In the genomic region with DNA sequence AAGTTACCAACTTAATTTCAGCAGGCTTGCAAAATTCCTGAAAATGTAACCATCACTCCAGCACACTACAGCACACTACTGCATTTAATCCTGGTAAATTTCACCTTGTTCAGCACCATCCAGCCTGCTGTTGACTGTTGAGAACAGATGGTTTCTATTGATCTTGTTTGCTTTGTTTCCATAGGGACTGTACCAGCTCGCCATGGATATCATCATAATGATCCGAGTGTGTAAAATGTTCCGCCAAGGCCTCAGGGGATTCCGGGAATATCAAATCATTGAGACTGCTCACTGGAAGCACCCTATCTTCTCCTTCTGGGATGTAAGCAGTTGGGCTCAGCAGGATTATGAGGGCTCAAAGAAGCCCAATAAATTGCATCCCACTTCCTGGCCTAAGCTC, we compare ENCODE assay signal across 20 cellular contexts. TPM values are rescaled to one million over a fixed set of nuclear protein-coding genes. Genes with fewer than 3 reads are reported as not detected.
A peak's percentile ranks its signal among the peaks of the same experiment; 100 is the strongest.
DNase-seq lines count a peak whose midpoint lies in the region; ATAC-seq and TF ChIP-seq lines count a peak whose summit lies in the region.
"Had no signal": no experiment of that assay in that cellular context is flagged by ENCODE, and none has a peak within 500 bp of the region (broad histone marks: within the 10 kb centered on the region; RNA-seq: fewer than 3 reads in every experiment).

No MANE protein-coding gene starts in this region.

- no peaks in the 10 kb centered on the region; the same call in 1 of the 2 replicates for H3K36me3 Mint-ChIP-seq in HFFc6 (ENCODE audit: low read depth)
- no peaks in the 10 kb centered on the region for H3K36me3 Mint-ChIP-seq in endothelial cell (ENCODE audit: low read depth, unreplicated experiment)
- H3K36me3 Mint-ChIP-seq: CD4-positive, alpha-beta memory T cell; naive B cell had no signal

- TF ChIP-seq CTCF in HFFc6 (IDR thresholded peaks at IDR 0.05) = no peak
- no peak for TF ChIP-seq CTCF in endothelial cell (IDR thresholded peaks at IDR 0.05; ENCODE audit: unreplicated experiment)

- H3K4me3 Mint-ChIP-seq in HFFc6 = no peak overlapping the region
- no peak overlapping the region for H3K4me3 Mint-ChIP-seq in endothelial cell (ENCODE audit: unreplicated experiment)
- H3K4me3 Mint-ChIP-seq: CD4-positive, alpha-beta memory T cell; naive B cell; stimulated activated naive CD8-positive, alpha-beta T cell treated with anti-CD3 and anti-CD28 coated beads, Interleukin-15, Interleukin-2, amounts not matched to agents 100 ng/mL and 50 ng/mL, for 24 hours had no signal

- peaks cover 10% of the 10 kb centered on the region; the same call in 1 of the 2 replicates for H3K4me1 Mint-ChIP-seq in HFFc6 (ENCODE audit: low read depth)
- H3K4me1 Mint-ChIP-seq in endothelial cell (ENCODE audit: unreplicated experiment) = peaks cover 11% of the 10 kb centered on the region
- H3K4me1 Mint-ChIP-seq: CD4-positive, alpha-beta memory T cell; naive B cell had no signal

- no peak for ATAC-seq in GM19328 (IDR thresholded peaks at IDR 0.05; ENCODE audit: unreplicated experiment)
- ATAC-seq: esophagus mucosa, GM12878, sciatic nerve had no signal

- H3K27ac Mint-ChIP-seq in HFFc6 = no peak overlapping the region
- no peak overlapping the region for H3K27ac Mint-ChIP-seq in endothelial cell (ENCODE audit: unreplicated experiment)
- H3K27ac Mint-ChIP-seq: CD4-positive, alpha-beta memory T cell; naive B cell; stimulated activated naive CD8-positive, alpha-beta T cell treated with anti-CD3 and anti-CD28 coated beads, Interleukin-15, Interleukin-2, amounts not matched to agents 100 ng/mL and 50 ng/mL, for 24 hours had no signal

- no peaks in the 10 kb centered on the region for H3K9me3 Mint-ChIP-seq in HFFc6
- no peaks in the 10 kb centered on the region for H3K9me3 Mint-ChIP-seq in endothelial cell (ENCODE audit: unreplicated experiment)
- H3K9me3 Mint-ChIP-seq: naive B cell; stimulated activated naive CD8-positive, alpha-beta T cell treated with anti-CD3 and anti-CD28 coated beads, Interleukin-15, Interleukin-2, amounts not matched to agents 100 ng/mL and 50 ng/mL, for 24 hours had no signal

- H3K27me3 Mint-ChIP-seq in HFFc6 (ENCODE audit: insufficient read depth) = peaks cover 19% of the 10 kb centered on the region
- H3K27me3 Mint-ChIP-seq in endothelial cell (ENCODE audit: unreplicated experiment) = no peaks in the 10 kb centered on the region

- DNase-seq in Ammon's horn (ENCODE audit: low spot score) (peak; percentile 33), HFFc6 (peak; percentile 27), NCI-H69 (lab: John Stamatoyannopoulos, UW) (peak; percentile 97), fibroblast of peridontal ligament (ENCODE audit: extremely low read depth) (peak; percentile 85), H4 (ENCODE audit: low spot score) (no peak), COR-L47 (lab: John Stamatoyannopoulos, UW) (no peak), endothelial cell (ENCODE audit: low spot score) (no peak)
- DNase-seq: activated CD4-positive, alpha-beta T cell treated with anti-CD3 and anti-CD28 coated beads, Interleukin-2, amount 50 U/mL, for 1 hour; activated gamma-delta T cell; amniotic stem cell; CD4-positive, alpha-beta memory T cell; central memory CD4-positive, alpha-beta T cell; GDM1; naive B cell; NCI-H1436 had no signal

RNA-seq across cellular contexts. Expression of gene CNBD2, which starts 4.1 kb away (rescaled TPM):
- total RNA-seq in HFFc6 (2021; fragmentation: NEBNext Ultra II Directional; extraction: Animal tissue kit (Norgen Biotek cat#: 25700)) = 1 to 10 TPM; 1.4 to 2.9 (median 2.3) TPM
- 5.2 TPM in 1 of 2 replicates, not detected in the other for total RNA-seq in H4 (2014; rRNA removed; shearing (Covaris generic))
- total RNA-seq in endothelial cell (ENCODE audit: unreplicated experiment) = 8.8 TPM

RNA-seq across cellular contexts. Expression of gene SCAND1, which starts 18.1 kb away (rescaled TPM):
- total RNA-seq in HFFc6 (2021; fragmentation: NEBNext Ultra II Directional; extraction: Animal tissue kit (Norgen Biotek cat#: 25700)) = 10 to 100 TPM; 76.7 to 97.0 (median 82.8) TPM
- total RNA-seq in H4 (2014; rRNA removed; shearing (Covaris generic)) = 67.9 and 104 TPM in 2 replicates
- total RNA-seq in endothelial cell (ENCODE audit: unreplicated experiment) = 86.2 TPM

Comparison
In these comparisons a context has a peak if more than half of its experiments do, and no peak if none do; other contexts are left out.
1. DNase-seq: peak in Ammon's horn (single experiment), HFFc6 (single experiment), NCI-H69 (single experiment) and fibroblast of peridontal ligament (single experiment); none in H4 (single experiment), COR-L47 (single experiment) and endothelial cell (single experiment).